Comparison of ENCODE assay signal across 15 cellular contexts in the genomic region with DNA sequence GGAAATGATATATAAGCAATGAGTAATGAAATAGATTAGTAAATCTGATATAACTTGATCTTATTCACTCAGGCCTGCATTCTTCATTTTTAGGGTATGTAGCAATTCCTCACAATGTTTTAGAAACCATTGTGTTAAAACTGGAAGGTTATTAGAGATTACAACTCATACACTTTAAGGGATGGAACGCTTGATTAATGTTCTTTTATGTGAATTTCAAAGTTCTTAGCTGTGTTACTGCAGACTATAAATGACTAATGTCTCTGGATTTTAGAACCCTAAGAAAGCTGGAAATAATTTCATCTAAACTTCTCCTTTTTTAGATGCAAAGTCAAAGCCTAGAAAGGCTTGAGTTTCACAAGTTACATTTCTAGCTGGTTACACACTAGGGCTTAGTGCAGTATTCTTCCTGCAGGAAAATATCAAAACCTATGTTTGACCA.
DNase-seq lines count a peak whose midpoint lies in the region; ATAC-seq and TF ChIP-seq lines count a peak whose summit lies in the region.
"Had no signal": no experiment of that assay in that cellular context is flagged by ENCODE, and none has a peak within 500 bp of the region (broad histone marks: within the 10 kb centered on the region; RNA-seq: fewer than 3 reads in every experiment).

No MANE protein-coding gene starts in this region.

- peaks cover 22% of the 10 kb centered on the region; the same call in 1 of the 2 replicates for H3K4me1 ChIP-seq in PC-3 (ENCODE audit: insufficient read depth, low read length)
- H3K4me1 ChIP-seq: foreskin keratinocyte, HAP-1, thyroid gland had no signal

- H2AFZ ChIP-seq in PC-3 (ENCODE audit: low read length) = no peak overlapping the region

- peak overlapping the region; percentile 8; the same call in 1 of the 2 replicates for H3K4me2 ChIP-seq in PC-3 (ENCODE audit: low read length)

- no peaks in the 10 kb centered on the region for H3K79me2 ChIP-seq in PC-3 (ENCODE audit: low read length)

- no peak overlapping the region for H3K27ac ChIP-seq in PC-3 (ENCODE audit: low read length)
- H3K27ac ChIP-seq: foreskin keratinocyte, thyroid gland had no signal

- no peak overlapping the region for H3K9ac ChIP-seq in PC-3 (ENCODE audit: low read length)

- POLR2A ChIA-PET in BJ (lab: Charles Lee) (no interaction called here), PC-3 (lab: Charles Lee; ENCODE audit: unreplicated experiment) (no interaction called here)

- H3K4me3 ChIP-seq in BJ (ENCODE audit: low read depth, low read length) (no peak overlapping the region), PC-3 (ENCODE audit: low read length) (no peak overlapping the region), H7 (ENCODE audit: insufficient read depth, low read depth, low read length) (no peak overlapping the region)
- H3K4me3 ChIP-seq: HAP-1, thyroid gland had no signal

- intact Hi-C loops in PC-3 (cut with micrococcal nuclease) = no loop called here

- no TSS peak for BruUV-seq in PC-3 (replicated peaks; lab: Mats Ljungman, UMichigan)

- ATAC-seq in PC-3 = no peak
- no peak for ATAC-seq in GM21825 (IDR thresholded peaks at IDR 0.05; ENCODE audit: unreplicated experiment)
- ATAC-seq: foreskin keratinocyte; naive thymus-derived CD8-positive, alpha-beta T cell had no signal

- CTCF ChIA-PET in BJ (lab: Yijun Ruan, JAX) (interaction anchor here (1.2 to 1.9 kb wide), 4 partner anchors 14 to 195 kb away, joined by 4 to 5 read pairs (median 4); partner anchors contain the start of gene SSTR1), PC-3 (lab: Charles Lee) (no interaction called here)

- DNase-seq in BJ (ENCODE audit: low read depth) (peak; percentile 86), PC-3 (peak; percentile 57), dermis blood vessel endothelial cell (peak; percentile 53), renal cortical epithelial cell (ENCODE audit: low read depth) (peak; percentile 19), NCI-H1930 (lab: John Stamatoyannopoulos, UW) (no peak), H7 (no peak)
- no peak for DNase-seq in activated CD4-positive, alpha-beta T cell treated with anti-CD3 and anti-CD28 coated beads for 1 hour
- DNase-seq: activated CD4-positive, alpha-beta T cell treated with anti-CD3 and anti-CD28 coated beads, Interleukin-2, amount 50 U/mL, for 4 hours; C1 segment of cervical spinal cord; naive thymus-derived CD8-positive, alpha-beta T cell; NCI-H1105; thyroid gland had no signal

- no peaks in the 10 kb centered on the region for H4K20me1 ChIP-seq in PC-3 (ENCODE audit: low read length)

- no peaks in the 10 kb centered on the region for H3K27me3 ChIP-seq in BJ (ENCODE audit: control insufficient read depth, insufficient read depth, low read length)
- no peaks in the 10 kb centered on the region for H3K27me3 ChIP-seq in PC-3 (ENCODE audit: low read length)
- H3K27me3 ChIP-seq in H7 (ENCODE audit: control insufficient read depth, insufficient read depth, low read length) = no peaks in the 10 kb centered on the region
- H3K27me3 ChIP-seq: foreskin keratinocyte, thyroid gland had no signal

- H3F3A ChIP-seq in PC-3 (ENCODE audit: low read length, unreplicated experiment) = no peaks in the 10 kb centered on the region

- no peaks in the 10 kb centered on the region for H3K9me2 ChIP-seq in PC-3 (replicated peaks; ENCODE audit: low read length)

- TF ChIP-seq CTCF in BJ (IDR thresholded peaks at IDR 0.05; ENCODE audit: insufficient read depth, low read depth, low read length) (no peak), PC-3 (conservative IDR thresholded peaks at IDR 0.05; ENCODE audit: low read depth, low read length) (no peak)

- H3K9me3 ChIP-seq in PC-3 (ENCODE audit: low read length) = no peaks in the 10 kb centered on the region
- H3K9me3 ChIP-seq: HAP-1, thyroid gland had no signal

- H3K36me3 ChIP-seq in BJ (ENCODE audit: control insufficient read depth, insufficient read depth, low read length) (no peaks in the 10 kb centered on the region), PC-3 (ENCODE audit: low read depth, low read length) (no peaks in the 10 kb centered on the region), H7 (replicated peaks; ENCODE audit: control insufficient read depth, insufficient read depth, low read length) (no peaks in the 10 kb centered on the region)
- H3K36me3 ChIP-seq: HAP-1, thyroid gland had no signal

Comparison
In these comparisons a context has a peak if more than half of its experiments do, and no peak if none do; other contexts are left out.
1. DNase-seq: peak in BJ (single experiment), PC-3 (single experiment), dermis blood vessel endothelial cell (single experiment) and renal cortical epithelial cell (single experiment); none in activated CD4-positive, alpha-beta T cell treated with anti-CD3 and anti-CD28 coated beads for 1 hour (single experiment), NCI-H1930 (0 of 2) and H7 (single experiment).